In genomic region chr1:55005351-55006140, GRCh38 we compare ENCODE assay signal across 25 cellular contexts. TPM values are rescaled to one million over a fixed set of nuclear protein-coding genes. Genes with fewer than 3 reads are reported as not detected.
DNase-seq lines count a peak whose midpoint lies in the region; ATAC-seq and TF ChIP-seq lines count a peak whose summit lies in the region.
"Had no signal": no experiment of that assay in that cellular context is flagged by ENCODE, and none has a peak within 500 bp of the region (broad histone marks: within the 10 kb centered on the region; RNA-seq: fewer than 3 reads in every experiment).

No MANE protein-coding gene starts in this region.

- H2AFZ ChIP-seq in SK-N-SH (ENCODE audit: low read depth) (no peak overlapping the region), Karpas-422 (ENCODE audit: low read length) (no peak overlapping the region)

- POLR2A ChIA-PET in SK-N-SH (lab: Yijun Ruan, JAX), result no interaction called here
- POLR2A ChIA-PET in activated CD8-positive, alpha-beta T cell treated with anti-CD3 and anti-CD28 coated beads, Interleukin-2, amount 10 ng/mL, durations not matched to agents 7 days and 5 days (lab: Charles Lee), result no interaction called here

- intact Hi-C loops in mucosa of descending colon (cut with DNase I, micrococcal nuclease), result no loop called here

- H3K9me2 ChIP-seq in SK-N-SH (no peaks in the 10 kb centered on the region), Karpas-422 (replicated peaks; ENCODE audit: insufficient read depth, low read length) (no peaks in the 10 kb centered on the region)

- H3K9me3 ChIP-seq in SK-N-SH (no peaks in the 10 kb centered on the region), Karpas-422 (ENCODE audit: low read length) (no peaks in the 10 kb centered on the region), mucosa of descending colon (no peaks in the 10 kb centered on the region), endodermal cell (ENCODE audit: control insufficient read depth, low read length) (no peaks in the 10 kb centered on the region)

- TF ChIP-seq RAD21 in SK-N-SH (IDR thresholded peaks at IDR 0.05; ENCODE audit: low read length), result no peak

- H3K36me3 Mint-ChIP-seq in activated CD8-positive, alpha-beta T cell treated with anti-CD3 and anti-CD28 coated beads, Interleukin-2, amount 10 ng/mL, durations not matched to agents 7 days and 5 days (ENCODE audit: low read depth), result no peaks in the 10 kb centered on the region
- peaks cover 9% of the 10 kb centered on the region for H3K36me3 Mint-ChIP-seq in endodermal cell (ENCODE audit: low read depth)
- H3K36me3 Mint-ChIP-seq: naive thymus-derived CD4-positive, alpha-beta T cell; T-cell had no signal

- H3K27ac Mint-ChIP-seq in activated CD8-positive, alpha-beta T cell treated with anti-CD3 and anti-CD28 coated beads, Interleukin-2, amount 10 ng/mL, durations not matched to agents 7 days and 5 days, result no peak overlapping the region
- H3K27ac Mint-ChIP-seq in endodermal cell, result no peak overlapping the region
- H3K27ac Mint-ChIP-seq: HFFc6; naive thymus-derived CD4-positive, alpha-beta T cell; T-cell had no signal

- H3K9ac ChIP-seq in SK-N-SH (no peak overlapping the region), Karpas-422 (ENCODE audit: low read length) (no peak overlapping the region), endodermal cell (ENCODE audit: extremely low read depth, low read length, poor library complexity, severe bottlenecking) (no peak overlapping the region)

- H3F3A ChIP-seq in SK-N-SH (replicated peaks; ENCODE audit: insufficient read depth), result no peaks in the 10 kb centered on the region

- no peaks in the 10 kb centered on the region for H3K36me3 ChIP-seq in SK-N-SH (replicated peaks in 1 of 2; ENCODE audit: control insufficient read depth in 1 of 2, insufficient read depth in 2 of 2, low read length in 1 of 2)
- H3K36me3 ChIP-seq in Karpas-422 (ENCODE audit: insufficient read depth, low read length), result no peaks in the 10 kb centered on the region
- no peaks in the 10 kb centered on the region for H3K36me3 ChIP-seq in mucosa of descending colon (ENCODE audit: low read depth)
- no peaks in the 10 kb centered on the region for H3K36me3 ChIP-seq in endodermal cell (ENCODE audit: control insufficient read depth, insufficient read depth, low read length)

- TF ChIP-seq EP300 in SK-N-SH (IDR thresholded peaks at IDR 0.05; ENCODE audit: borderline replicate concordance in 1 of 2, low read depth in 1 of 2, low read length in 1 of 2), result no peak

- H3K27ac ChIP-seq in SK-N-SH (ENCODE audit: low read depth in 2 of 2, low read length in 1 of 2) (no peak overlapping the region), Karpas-422 (ENCODE audit: low read length) (no peak overlapping the region), endodermal cell (ENCODE audit: low read depth, low read length) (no peak overlapping the region)

- H3K27me3 ChIP-seq in SK-N-SH (ENCODE audit: insufficient read depth) (no peaks in the 10 kb centered on the region), Karpas-422 (ENCODE audit: low read length) (no peaks in the 10 kb centered on the region), endodermal cell (ENCODE audit: control insufficient read depth, insufficient read depth, low read length, poor library complexity, severe bottlenecking) (no peaks in the 10 kb centered on the region)

- H3K4me3 Mint-ChIP-seq in activated CD8-positive, alpha-beta T cell treated with anti-CD3 and anti-CD28 coated beads, Interleukin-2, amount 10 ng/mL, durations not matched to agents 7 days and 5 days, result no peak overlapping the region
- H3K4me3 Mint-ChIP-seq in endodermal cell, result no peak overlapping the region
- H3K4me3 Mint-ChIP-seq: HFFc6; naive thymus-derived CD4-positive, alpha-beta T cell; T-cell had no signal

- ATAC-seq in SK-N-SH treated with all-trans-retinoic acid at 6 μM for 48 hours (0 out of 3 replicates have a peak, but pooled peaks have one; percentile 16), mucosa of descending colon (peak; percentile 14), GM18498 (IDR thresholded peaks at IDR 0.05; ENCODE audit: unreplicated experiment) (no peak)
- peak; percentile 44 for ATAC-seq in activated CD8-positive, alpha-beta T cell treated with anti-CD3 and anti-CD28 coated beads, Interleukin-2, amount 10 ng/mL, durations not matched to agents 7 days and 5 days
- ATAC-seq: left colon; naive thymus-derived CD4-positive, alpha-beta T cell; T-cell had no signal

- H3K79me2 ChIP-seq in SK-N-SH (ENCODE audit: insufficient read depth) (no peaks in the 10 kb centered on the region), Karpas-422 (ENCODE audit: low read length) (no peaks in the 10 kb centered on the region)

- 77% methylated on average over 6 of the region's 10 CpGs for WGBS in SK-N-SH (ENCODE audit: low lambda C conversion rate)
- WGBS in endodermal cell (ENCODE audit: insufficient coverage in 1 of 2, insufficient read length in 1 of 2), 2 experiments, result 93 to 100% methylated on average over 3 to 10 of the region's 10 CpGs

- H3K4me1 ChIP-seq in SK-N-SH (ENCODE audit: control insufficient read depth in 1 of 2, insufficient read depth in 2 of 2, low read depth in 1 of 2, low read length in 1 of 2) (peaks cover 0 to 4% of the 10 kb centered on the region in 2 experiments; a peak in 1 of 4 replicates), Karpas-422 (ENCODE audit: low read length) (no peaks in the 10 kb centered on the region), mucosa of descending colon (ENCODE audit: low read depth) (no peaks in the 10 kb centered on the region), endodermal cell (ENCODE audit: control insufficient read depth, insufficient read depth, low read length) (no peaks in the 10 kb centered on the region)

- no peak for DNase-seq in SK-N-SH
- DNase-seq in Karpas-422, result peak; percentile 57
- no peak for DNase-seq in activated CD8-positive, alpha-beta T cell treated with anti-CD3 and anti-CD28 coated beads, Interleukin-2, amount 10 ng/mL, durations not matched to agents 7 days and 5 days
- no peak for DNase-seq in mucosa of descending colon
- DNase-seq in endodermal cell, result no peak
- DNase-seq in AG08396 (ENCODE audit: low spot score), result no peak
- DNase-seq: activated CD4-positive, alpha-beta T cell treated with anti-CD3 and anti-CD28 coated beads, Interleukin-2, amount 50 U/mL, for 1 hour; COR-L47; glutamatergic neuron; HFFc6; Kasumi-1; left colon; mesenchymal stem cell; naive thymus-derived CD4-positive, alpha-beta T cell; NCI-H1092; NCI-H187 treated with DMSO at 0.1 percent for 48 hours; NCI-H748 treated with DMSO at 0.1 percent for 48 hours; retina; SIG-M5; T-cell had no signal

- H3K4me1 Mint-ChIP-seq in activated CD8-positive, alpha-beta T cell treated with anti-CD3 and anti-CD28 coated beads, Interleukin-2, amount 10 ng/mL, durations not matched to agents 7 days and 5 days (ENCODE audit: low read depth), result no peaks in the 10 kb centered on the region
- H3K4me1 Mint-ChIP-seq in endodermal cell, result no peaks in the 10 kb centered on the region
- H3K4me1 Mint-ChIP-seq: naive thymus-derived CD4-positive, alpha-beta T cell; T-cell had no signal

- no peak for TF ChIP-seq CTCF in SK-N-SH (IDR thresholded peaks at IDR 0.05)
- TF ChIP-seq CTCF in mucosa of descending colon (IDR thresholded peaks at IDR 0.05), result no peak
- TF ChIP-seq CTCF in endodermal cell (conservative IDR thresholded peaks at IDR 0.05), result no peak

- H3K9me3 Mint-ChIP-seq in activated CD8-positive, alpha-beta T cell treated with anti-CD3 and anti-CD28 coated beads, Interleukin-2, amount 10 ng/mL, durations not matched to agents 7 days and 5 days (ENCODE audit: insufficient read depth), result no peaks in the 10 kb centered on the region
- H3K9me3 Mint-ChIP-seq in endodermal cell, result peaks cover 18% of the 10 kb centered on the region
- H3K9me3 Mint-ChIP-seq: HFFc6; naive thymus-derived CD4-positive, alpha-beta T cell; T-cell had no signal

- no peak overlapping the region for H3K4me2 ChIP-seq in SK-N-SH
- no peak overlapping the region for H3K4me2 ChIP-seq in Karpas-422 (ENCODE audit: low read depth, low read length, poor library complexity, severe bottlenecking)

- H3K4me3 ChIP-seq in SK-N-SH (ENCODE audit: low read depth in 2 of 2, low read length in 1 of 2) (no peak overlapping the region), Karpas-422 (ENCODE audit: low read length) (no peak overlapping the region), mucosa of descending colon (no peak overlapping the region), endodermal cell (ENCODE audit: low read length) (no peak overlapping the region)

- H3K27me3 Mint-ChIP-seq in activated CD8-positive, alpha-beta T cell treated with anti-CD3 and anti-CD28 coated beads, Interleukin-2, amount 10 ng/mL, durations not matched to agents 7 days and 5 days (ENCODE audit: low read depth), result peaks cover 2% of the 10 kb centered on the region
- peaks cover 23% of the 10 kb centered on the region for H3K27me3 Mint-ChIP-seq in endodermal cell (ENCODE audit: insufficient read depth)

- no peaks in the 10 kb centered on the region for H4K20me1 ChIP-seq in SK-N-SH (ENCODE audit: insufficient read depth)
- no peaks in the 10 kb centered on the region for H4K20me1 ChIP-seq in Karpas-422 (ENCODE audit: insufficient read depth, low read depth, low read length)

- CTCF ChIA-PET in SK-N-SH (lab: Yijun Ruan, JAX), result interaction anchor here (1.2 to 6.9 kb wide), 5 partner anchors 9 to 61 kb away, joined by 6 to 49 read pairs (median 27); no protein-coding TSS in a partner anchor
- CTCF ChIA-PET in activated CD8-positive, alpha-beta T cell treated with anti-CD3 and anti-CD28 coated beads, Interleukin-2, amount 10 ng/mL, durations not matched to agents 7 days and 5 days (lab: Charles Lee), result interaction anchor here (0.7 kb wide), 1 partner anchor 9 kb away, joined by 3 read pairs; no protein-coding TSS in a partner anchor

RNA-seq across cellular contexts. Expression of gene BSND, which starts 6.8 kb away (rescaled TPM):
- not detected in 2 replicates for polyA plus RNA-seq in SK-N-SH (2012; rRNA removed)
- not detected in 2 replicates for polyA plus RNA-seq in SK-N-SH (2012; cell fraction: cytosol; rRNA removed)
- polyA plus RNA-seq in SK-N-SH (2012; cell fraction: nucleus; rRNA removed), result not detected in 2 replicates
- total RNA-seq in Karpas-422 (2014; rRNA removed; shearing (Covaris generic); ENCODE audit: low replicate concordance), result not detected in 2 replicates
- under 1 TPM in 1 of 2 experiments, not detected in 1; 0.05 TPM for total RNA-seq in activated CD8-positive, alpha-beta T cell treated with anti-CD3 and anti-CD28 coated beads, Interleukin-2, amount 10 ng/mL, durations not matched to agents 7 days and 5 days
- total RNA-seq in mucosa of descending colon, result not detected
- total RNA-seq in endodermal cell, result under 1 TPM; 0.13 to 0.20 TPM
- polyA plus RNA-seq in endodermal cell (2013, experiment 1 of 2), result not detected
- polyA plus RNA-seq in endodermal cell (2013, experiment 2 of 2), result 0.04 TPM
- total RNA-seq: HFFc6, left colon, omental fat pad, T-cell, ureter had no signal
- polyA plus RNA-seq: BJ; naive thymus-derived CD4-positive, alpha-beta T cell had no signal

RNA-seq across cellular contexts. Expression of gene TMEM61, which starts 25.1 kb away (rescaled TPM):
- not detected in 2 replicates for polyA plus RNA-seq in SK-N-SH (2012; rRNA removed)
- polyA plus RNA-seq in SK-N-SH (2012; cell fraction: cytosol; rRNA removed), result not detected in 2 replicates
- polyA plus RNA-seq in SK-N-SH (2012; cell fraction: nucleus; rRNA removed), result not detected in 2 replicates
- total RNA-seq in Karpas-422 (2014; rRNA removed; shearing (Covaris generic); ENCODE audit: low replicate concordance), result not detected in 2 replicates
- not detected for total RNA-seq in activated CD8-positive, alpha-beta T cell treated with anti-CD3 and anti-CD28 coated beads, Interleukin-2, amount 10 ng/mL, durations not matched to agents 7 days and 5 days
- total RNA-seq in mucosa of descending colon, result 10 to 100 TPM in 1 of 3 donors, 1 to 10 TPM in 2; 4.9 to 17.9 (median 8.5) TPM
- total RNA-seq in endodermal cell, result not detected
- 0.28 TPM for polyA plus RNA-seq in endodermal cell (2013, experiment 1 of 2)
- 0.33 TPM for polyA plus RNA-seq in endodermal cell (2013, experiment 2 of 2)
- total RNA-seq: HFFc6; naive thymus-derived CD4-positive, alpha-beta T cell; omental fat pad; T-cell had no signal
- polyA plus RNA-seq: BJ; naive thymus-derived CD4-positive, alpha-beta T cell had no signal

RNA-seq across cellular contexts. Expression of gene PCSK9, which starts 33.8 kb away (rescaled TPM):
- 0.02 and 0.03 TPM in 2 replicates for polyA plus RNA-seq in SK-N-SH (2012; rRNA removed)
- polyA plus RNA-seq in SK-N-SH (2012; cell fraction: cytosol; rRNA removed), result 0.01 TPM in 1 of 2 replicates, not detected in the other
- polyA plus RNA-seq in SK-N-SH (2012; cell fraction: nucleus; rRNA removed), result 0.05 TPM in 1 of 2 replicates, not detected in the other
- not detected in 2 replicates for total RNA-seq in Karpas-422 (2014; rRNA removed; shearing (Covaris generic); ENCODE audit: low replicate concordance)
- total RNA-seq in activated CD8-positive, alpha-beta T cell treated with anti-CD3 and anti-CD28 coated beads, Interleukin-2, amount 10 ng/mL, durations not matched to agents 7 days and 5 days, result not detected
- total RNA-seq in mucosa of descending colon (10 to 100 TPM in 1 of 3 donors, 1 to 10 TPM in 2; 3.6 to 14.1 (median 9.2) TPM), endodermal cell (10 to 100 TPM; 26.1 to 59.9 TPM)
- 19.1 TPM for polyA plus RNA-seq in endodermal cell (2013, experiment 1 of 2)
- 20.2 TPM for polyA plus RNA-seq in endodermal cell (2013, experiment 2 of 2)
- total RNA-seq: naive thymus-derived CD4-positive, alpha-beta T cell had no signal
- polyA plus RNA-seq: naive thymus-derived CD4-positive, alpha-beta T cell had no signal
